ENCODE assay signal across 13 cellular contexts in the genomic region with DNA sequence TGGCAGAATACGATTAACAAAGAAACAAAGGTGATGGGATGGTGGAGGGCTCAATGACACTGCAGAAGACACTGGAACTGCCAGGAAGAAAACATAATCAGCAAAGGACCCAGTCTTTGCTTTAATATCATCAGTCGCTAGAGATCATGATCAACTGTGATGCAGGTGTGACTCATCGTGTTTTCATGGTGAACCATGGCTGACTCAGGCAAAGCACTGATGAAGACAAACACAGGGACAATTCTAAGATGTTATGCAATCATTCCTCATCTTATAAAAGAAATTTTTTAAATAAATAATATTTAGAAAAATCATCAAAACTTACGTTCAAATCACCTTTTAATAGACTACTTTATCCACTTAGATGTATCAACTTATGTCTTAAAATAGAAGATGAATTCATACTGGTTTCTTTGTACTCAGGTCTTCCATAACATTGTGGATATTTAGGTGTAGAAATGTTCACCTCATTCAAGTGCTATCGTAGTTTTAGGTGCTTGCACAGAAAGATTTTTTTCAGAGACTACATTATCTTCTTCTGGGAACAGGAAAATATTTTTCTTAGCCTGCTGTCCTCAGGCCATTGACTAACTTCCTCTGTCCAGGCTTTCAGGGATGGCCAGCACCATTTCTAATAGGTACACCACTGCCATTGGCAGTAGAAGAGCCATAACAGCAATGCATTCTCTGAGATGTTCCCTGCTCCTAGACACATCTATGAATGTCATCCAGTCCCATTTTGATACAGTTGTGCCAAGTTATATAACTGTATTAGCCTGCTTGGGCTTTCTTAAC.
DNase-seq lines count a peak whose midpoint lies in the region; ATAC-seq and TF ChIP-seq lines count a peak whose summit lies in the region.
"Had no signal": no experiment of that assay in that cellular context is flagged by ENCODE, and none has a peak within 500 bp of the region (broad histone marks: within the 10 kb centered on the region; RNA-seq: fewer than 3 reads in every experiment).

No MANE protein-coding gene starts in this region.

- H3K27ac ChIP-seq in heart right ventricle (no peak overlapping the region), heart left ventricle (no peak overlapping the region)

- TF ChIP-seq POLR2A in heart left ventricle (IDR thresholded peaks at IDR 0.05): no peak

- TF ChIP-seq RAD21 in Ishikawa (IDR thresholded peaks at IDR 0.05; ENCODE audit: low read depth): no peak

- peak; percentile 86 for DNase-seq in AG20443 (ENCODE audit: low spot score)
- DNase-seq in astrocyte of the hippocampus (ENCODE audit: low read depth, low spot score): peak; percentile 77
- peak; percentile 69 for DNase-seq in kidney glomerular epithelial cell (lab: John Stamatoyannopoulos, UW)
- no peak for DNase-seq in heart right ventricle
- no peak for DNase-seq in heart left ventricle
- no peak for DNase-seq in NCI-H526 treated with DMSO at 0.1 percent for 48 hours (lab: John Stamatoyannopoulos, UW)
- DNase-seq: activated effector memory CD4-positive, alpha-beta T cell treated with anti-CD3 and anti-CD28 coated beads, Interleukin-2, amount 50 U/mL, for 16 hours; CD8-positive, alpha-beta memory T cell; NCI-H1436 treated with DMSO at 0.1 percent for 48 hours; stimulated activated CD4-positive, alpha-beta T cell treated with anti-CD3 and anti-CD28 coated beads, Interleukin-2, amount 100 ng/mL, for 48 hours had no signal

- no peak overlapping the region for H3K4me3 Mint-ChIP-seq in stimulated activated memory B cell treated with anti-CD40 and anti-IgM and Interleukin-4, amounts not matched to agents 10 μg/mL and 1 μg/mL and 100 μg/mL, for 72 hours
- H3K4me3 Mint-ChIP-seq: CD8-positive, alpha-beta memory T cell; natural killer cell treated with Interleukin-12 subunit alpha and Interleukin-12 subunit beta and Interleukin-15 and Interleukin-18, amount 100 ng/mL, for 72 hours had no signal

- WGBS in heart right ventricle, 2 donors: 80 to 92% methylated on average over 5 of the region's 5 CpGs
- WGBS in heart left ventricle, 4 donors: 85 to 89% (median 87%) methylated on average over 5 of the region's 5 CpGs

- H3K27me3 ChIP-seq in heart right ventricle: no peaks in the 10 kb centered on the region
- no peaks in the 10 kb centered on the region for H3K27me3 ChIP-seq in heart left ventricle

- H3K4me1 Mint-ChIP-seq in stimulated activated memory B cell treated with anti-CD40 and anti-IgM and Interleukin-4, amounts not matched to agents 10 μg/mL and 1 μg/mL and 100 μg/mL, for 72 hours: no peaks in the 10 kb centered on the region
- H3K4me1 Mint-ChIP-seq: CD8-positive, alpha-beta memory T cell had no signal

- intact Hi-C loops in heart right ventricle (cut with DNase I): no loop called here
- intact Hi-C loops in heart left ventricle (cut with DNase I): no loop called here

- H3K9me3 ChIP-seq in heart right ventricle (no peaks in the 10 kb centered on the region), heart left ventricle (peaks cover 0 to 3% (median 0%) of the 10 kb centered on the region in 12 donors)

- H3K36me3 ChIP-seq in heart right ventricle: no peaks in the 10 kb centered on the region
- H3K36me3 ChIP-seq in heart left ventricle: no peaks in the 10 kb centered on the region

- H3K4me3 ChIP-seq in heart right ventricle: no peak overlapping the region
- no peak overlapping the region for H3K4me3 ChIP-seq in heart left ventricle

- H3K4me1 ChIP-seq in heart right ventricle: no peaks in the 10 kb centered on the region
- H3K4me1 ChIP-seq in heart left ventricle: no peaks in the 10 kb centered on the region

- ATAC-seq in stimulated activated memory B cell treated with anti-CD40 and anti-IgM and Interleukin-4, amounts not matched to agents 10 μg/mL and 1 μg/mL and 100 μg/mL, for 72 hours: no peak
- ATAC-seq in heart right ventricle (no peak), heart left ventricle (no peak)
- ATAC-seq: natural killer cell treated with Interleukin-12 subunit alpha and Interleukin-12 subunit beta and Interleukin-15 and Interleukin-18, amount 100 ng/mL, for 72 hours had no signal

- TF ChIP-seq EP300 in Ishikawa (IDR thresholded peaks at IDR 0.05; ENCODE audit: borderline replicate concordance): no peak

- no peak overlapping the region for H3K27ac Mint-ChIP-seq in stimulated activated memory B cell treated with anti-CD40 and anti-IgM and Interleukin-4, amounts not matched to agents 10 μg/mL and 1 μg/mL and 100 μg/mL, for 72 hours
- H3K27ac Mint-ChIP-seq: CD8-positive, alpha-beta memory T cell; natural killer cell treated with Interleukin-12 subunit alpha and Interleukin-12 subunit beta and Interleukin-15 and Interleukin-18, amount 100 ng/mL, for 72 hours had no signal

- TF ChIP-seq CTCF in heart right ventricle (IDR thresholded peaks at IDR 0.05) (no peak), heart left ventricle (IDR thresholded peaks at IDR 0.05) (no peak)

- H3K36me3 Mint-ChIP-seq in stimulated activated memory B cell treated with anti-CD40 and anti-IgM and Interleukin-4, amounts not matched to agents 10 μg/mL and 1 μg/mL and 100 μg/mL, for 72 hours: no peaks in the 10 kb centered on the region
- H3K36me3 Mint-ChIP-seq: CD8-positive, alpha-beta memory T cell; natural killer cell treated with Interleukin-12 subunit alpha and Interleukin-12 subunit beta and Interleukin-15 and Interleukin-18, amount 100 ng/mL, for 72 hours had no signal

- H3K9me3 Mint-ChIP-seq in stimulated activated memory B cell treated with anti-CD40 and anti-IgM and Interleukin-4, amounts not matched to agents 10 μg/mL and 1 μg/mL and 100 μg/mL, for 72 hours: no peaks in the 10 kb centered on the region
- H3K9me3 Mint-ChIP-seq: natural killer cell treated with Interleukin-12 subunit alpha and Interleukin-12 subunit beta and Interleukin-15 and Interleukin-18, amount 100 ng/mL, for 72 hours had no signal

- no peaks in the 10 kb centered on the region for H3K27me3 Mint-ChIP-seq in stimulated activated memory B cell treated with anti-CD40 and anti-IgM and Interleukin-4, amounts not matched to agents 10 μg/mL and 1 μg/mL and 100 μg/mL, for 72 hours
- H3K27me3 Mint-ChIP-seq: CD8-positive, alpha-beta memory T cell; natural killer cell treated with Interleukin-12 subunit alpha and Interleukin-12 subunit beta and Interleukin-15 and Interleukin-18, amount 100 ng/mL, for 72 hours had no signal

TF ChIP-seq in Ishikawa, 13 proteins besides CTCF, POLR2A, EP300 and RAD21:
- no peak for TF ChIP-seq FOXM1 (IDR thresholded peaks at IDR 0.05; ENCODE audit: borderline replicate concordance, low read depth)
- no peak for TF ChIP-seq NFIC (IDR thresholded peaks at IDR 0.05)
- no peak for TF ChIP-seq ZBTB7A (IDR thresholded peaks at IDR 0.05; ENCODE audit: low read depth)
- TF ChIP-seq, protein P1, sequence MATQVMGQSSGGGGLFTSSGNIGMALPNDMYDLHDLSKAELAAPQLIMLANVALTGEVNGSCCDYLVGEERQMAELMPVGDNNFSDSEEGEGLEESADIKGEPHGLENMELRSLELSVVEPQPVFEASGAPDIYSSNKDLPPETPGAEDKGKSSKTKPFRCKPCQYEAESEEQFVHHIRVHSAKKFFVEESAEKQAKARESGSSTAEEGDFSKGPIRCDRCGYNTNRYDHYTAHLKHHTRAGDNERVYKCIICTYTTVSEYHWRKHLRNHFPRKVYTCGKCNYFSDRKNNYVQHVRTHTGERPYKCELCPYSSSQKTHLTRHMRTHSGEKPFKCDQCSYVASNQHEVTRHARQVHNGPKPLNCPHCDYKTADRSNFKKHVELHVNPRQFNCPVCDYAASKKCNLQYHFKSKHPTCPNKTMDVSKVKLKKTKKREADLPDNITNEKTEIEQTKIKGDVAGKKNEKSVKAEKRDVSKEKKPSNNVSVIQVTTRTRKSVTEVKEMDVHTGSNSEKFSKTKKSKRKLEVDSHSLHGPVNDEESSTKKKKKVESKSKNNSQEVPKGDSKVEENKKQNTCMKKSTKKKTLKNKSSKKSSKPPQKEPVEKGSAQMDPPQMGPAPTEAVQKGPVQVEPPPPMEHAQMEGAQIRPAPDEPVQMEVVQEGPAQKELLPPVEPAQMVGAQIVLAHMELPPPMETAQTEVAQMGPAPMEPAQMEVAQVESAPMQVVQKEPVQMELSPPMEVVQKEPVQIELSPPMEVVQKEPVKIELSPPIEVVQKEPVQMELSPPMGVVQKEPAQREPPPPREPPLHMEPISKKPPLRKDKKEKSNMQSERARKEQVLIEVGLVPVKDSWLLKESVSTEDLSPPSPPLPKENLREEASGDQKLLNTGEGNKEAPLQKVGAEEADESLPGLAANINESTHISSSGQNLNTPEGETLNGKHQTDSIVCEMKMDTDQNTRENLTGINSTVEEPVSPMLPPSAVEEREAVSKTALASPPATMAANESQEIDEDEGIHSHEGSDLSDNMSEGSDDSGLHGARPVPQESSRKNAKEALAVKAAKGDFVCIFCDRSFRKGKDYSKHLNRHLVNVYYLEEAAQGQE (IDR thresholded peaks at IDR 0.05; ENCODE audit: low read depth): no peak
- TF ChIP-seq EGR1 (IDR thresholded peaks at IDR 0.05): no peak
- TF ChIP-seq CEBPB (IDR thresholded peaks at IDR 0.05): 0 out of 2 replicates have a peak, but pooled peaks have one; percentile 8

Comparison
In these comparisons a context has a peak if more than half of its experiments do, and no peak if none do; other contexts are left out.
1. DNase-seq: peak in AG20443 (single experiment), astrocyte of the hippocampus (single experiment) and kidney glomerular epithelial cell (single experiment); none in heart right ventricle (0 of 2), heart left ventricle (0 of 5) and NCI-H526 treated with DMSO at 0.1 percent for 48 hours (single experiment).